In genomic region chr3:23457697-23458096, GRCh38 we compare ENCODE assay signal across 15 cellular contexts.
DNase-seq lines count a peak whose midpoint lies in the region; ATAC-seq lines count a peak whose summit lies in the region.
"Had no signal": no experiment of that assay in that cellular context is flagged by ENCODE, and none has a peak within 500 bp of the region (broad histone marks: within the 10 kb centered on the region; RNA-seq: fewer than 3 reads in every experiment).

No MANE protein-coding gene starts in this region.

- H3K4me1 Mint-ChIP-seq in activated CD4-positive, alpha-beta T cell treated with anti-CD3 and anti-CD28 coated beads, Interleukin-2, amount 10 ng/mL, durations not matched to agents 7 days and 5 days = peaks cover 9% of the 10 kb centered on the region
- peaks cover 10% of the 10 kb centered on the region for H3K4me1 Mint-ChIP-seq in activated CD4-positive, alpha-beta T cell treated with anti-CD3 and anti-CD28 coated beads for 36 hours
- H3K4me1 Mint-ChIP-seq in activated naive CD8-positive, alpha-beta T cell treated with anti-CD3 and anti-CD28 coated beads, Interleukin-2, amount 10 ng/mL, durations not matched to agents 7 days and 5 days = peaks cover 14% of the 10 kb centered on the region
- H3K4me1 Mint-ChIP-seq in activated naive CD8-positive, alpha-beta T cell treated with anti-CD3 and anti-CD28 coated beads, Interleukin-2, amount 50 U/mL, for 24 hours = peaks cover 8% of the 10 kb centered on the region
- peaks cover 28 to 40% (median 39%) of the 10 kb centered on the region in 3 donors for H3K4me1 Mint-ChIP-seq in naive B cell
- H3K4me1 Mint-ChIP-seq: CD8-positive, alpha-beta memory T cell had no signal

- DNase-seq in activated CD4-positive, alpha-beta T cell treated with anti-CD3 and anti-CD28 coated beads, Interleukin-2, amount 10 ng/mL, durations not matched to agents 7 days and 5 days = peak; percentile 11
- DNase-seq in activated CD4-positive, alpha-beta T cell treated with anti-CD3 and anti-CD28 coated beads for 36 hours = no peak
- DNase-seq in activated naive CD8-positive, alpha-beta T cell treated with anti-CD3 and anti-CD28 coated beads, Interleukin-2, amount 10 ng/mL, durations not matched to agents 7 days and 5 days = no peak
- no peak for DNase-seq in activated naive CD8-positive, alpha-beta T cell treated with anti-CD3 and anti-CD28 coated beads, Interleukin-2, amount 50 U/mL, for 24 hours
- DNase-seq in naive B cell (no peak), left ventricle myocardium superior (no peak), DMS53 (lab: John Stamatoyannopoulos, UW) (no peak)
- DNase-seq: CD4-positive, CD25-positive, alpha-beta regulatory T cell; DMS 273 treated with DMSO at 0.1 percent for 48 hours; DMS79 treated with DMSO at 0.1 percent for 48 hours; H9 had no signal

- ATAC-seq in activated CD4-positive, alpha-beta T cell treated with anti-CD3 and anti-CD28 coated beads for 36 hours = no peak
- ATAC-seq in activated naive CD8-positive, alpha-beta T cell treated with anti-CD3 and anti-CD28 coated beads, Interleukin-2, amount 10 ng/mL, durations not matched to agents 7 days and 5 days (ENCODE audit: low read depth) = peak; percentile 54
- no peak for ATAC-seq in activated naive CD8-positive, alpha-beta T cell treated with anti-CD3 and anti-CD28 coated beads, Interleukin-2, amount 50 U/mL, for 24 hours
- ATAC-seq in naive B cell (ENCODE audit: low read depth in 2 of 2) (no peak), left ventricle myocardium superior (no peak)
- ATAC-seq: GM23338, HCT116 had no signal

- no peak overlapping the region for H3K27ac Mint-ChIP-seq in activated CD4-positive, alpha-beta T cell treated with anti-CD3 and anti-CD28 coated beads, Interleukin-2, amount 10 ng/mL, durations not matched to agents 7 days and 5 days
- no peak overlapping the region for H3K27ac Mint-ChIP-seq in activated CD4-positive, alpha-beta T cell treated with anti-CD3 and anti-CD28 coated beads for 36 hours
- H3K27ac Mint-ChIP-seq in activated naive CD8-positive, alpha-beta T cell treated with anti-CD3 and anti-CD28 coated beads, Interleukin-2, amount 10 ng/mL, durations not matched to agents 7 days and 5 days = no peak overlapping the region
- no peak overlapping the region for H3K27ac Mint-ChIP-seq in activated naive CD8-positive, alpha-beta T cell treated with anti-CD3 and anti-CD28 coated beads, Interleukin-2, amount 50 U/mL, for 24 hours
- peak overlapping the region in 5 of 6 donors; percentile 8 to 79 (median 14) for H3K27ac Mint-ChIP-seq in naive B cell
- H3K27ac Mint-ChIP-seq: B cell; CD4-positive, CD25-positive, alpha-beta regulatory T cell; CD8-positive, alpha-beta memory T cell; GM23338; H9 had no signal

- peaks cover 3% of the 10 kb centered on the region for H3K9me3 Mint-ChIP-seq in activated CD4-positive, alpha-beta T cell treated with anti-CD3 and anti-CD28 coated beads, Interleukin-2, amount 10 ng/mL, durations not matched to agents 7 days and 5 days
- peaks cover 3% of the 10 kb centered on the region for H3K9me3 Mint-ChIP-seq in activated CD4-positive, alpha-beta T cell treated with anti-CD3 and anti-CD28 coated beads for 36 hours (ENCODE audit: low read depth)
- peaks cover 3% of the 10 kb centered on the region for H3K9me3 Mint-ChIP-seq in activated naive CD8-positive, alpha-beta T cell treated with anti-CD3 and anti-CD28 coated beads, Interleukin-2, amount 10 ng/mL, durations not matched to agents 7 days and 5 days
- H3K9me3 Mint-ChIP-seq in activated naive CD8-positive, alpha-beta T cell treated with anti-CD3 and anti-CD28 coated beads, Interleukin-2, amount 50 U/mL, for 24 hours = peaks cover 14% of the 10 kb centered on the region
- peaks cover 0 to 4% (median 0%) of the 10 kb centered on the region in 7 donors for H3K9me3 Mint-ChIP-seq in naive B cell
- H3K9me3 Mint-ChIP-seq: CD8-positive, alpha-beta memory T cell had no signal

- no peak overlapping the region for H3K4me3 Mint-ChIP-seq in activated CD4-positive, alpha-beta T cell treated with anti-CD3 and anti-CD28 coated beads, Interleukin-2, amount 10 ng/mL, durations not matched to agents 7 days and 5 days
- no peak overlapping the region for H3K4me3 Mint-ChIP-seq in activated CD4-positive, alpha-beta T cell treated with anti-CD3 and anti-CD28 coated beads for 36 hours
- H3K4me3 Mint-ChIP-seq in activated naive CD8-positive, alpha-beta T cell treated with anti-CD3 and anti-CD28 coated beads, Interleukin-2, amount 10 ng/mL, durations not matched to agents 7 days and 5 days = peak overlapping the region; percentile 0
- H3K4me3 Mint-ChIP-seq in activated naive CD8-positive, alpha-beta T cell treated with anti-CD3 and anti-CD28 coated beads, Interleukin-2, amount 50 U/mL, for 24 hours = no peak overlapping the region
- peak overlapping the region in 4 of 8 donors; percentile 3 to 37 (median 11) for H3K4me3 Mint-ChIP-seq in naive B cell
- H3K4me3 Mint-ChIP-seq: B cell; CD4-positive, CD25-positive, alpha-beta regulatory T cell; CD8-positive, alpha-beta memory T cell; GM23338; H9 had no signal

- H3K36me3 Mint-ChIP-seq in activated CD4-positive, alpha-beta T cell treated with anti-CD3 and anti-CD28 coated beads, Interleukin-2, amount 10 ng/mL, durations not matched to agents 7 days and 5 days (ENCODE audit: low read depth) = no peaks in the 10 kb centered on the region
- H3K36me3 Mint-ChIP-seq in activated CD4-positive, alpha-beta T cell treated with anti-CD3 and anti-CD28 coated beads for 36 hours (ENCODE audit: low read depth) = peaks cover 4% of the 10 kb centered on the region
- peaks cover 7% of the 10 kb centered on the region for H3K36me3 Mint-ChIP-seq in activated naive CD8-positive, alpha-beta T cell treated with anti-CD3 and anti-CD28 coated beads, Interleukin-2, amount 10 ng/mL, durations not matched to agents 7 days and 5 days
- peaks cover 6% of the 10 kb centered on the region for H3K36me3 Mint-ChIP-seq in activated naive CD8-positive, alpha-beta T cell treated with anti-CD3 and anti-CD28 coated beads, Interleukin-2, amount 50 U/mL, for 24 hours (ENCODE audit: low read depth)
- H3K36me3 Mint-ChIP-seq in naive B cell = peaks cover 0 to 15% of the 10 kb centered on the region in 2 donors
- H3K36me3 Mint-ChIP-seq: CD4-positive, CD25-positive, alpha-beta regulatory T cell; CD8-positive, alpha-beta memory T cell had no signal

- CTCF ChIA-PET in activated CD4-positive, alpha-beta T cell treated with anti-CD3 and anti-CD28 coated beads, Interleukin-2, amount 10 ng/mL, durations not matched to agents 7 days and 5 days (lab: Charles Lee) = interaction anchor here (1.1 to 1.3 kb wide), 2 partner anchors 15 to 17 kb away, joined by 3 read pairs; no protein-coding TSS in a partner anchor
- CTCF ChIA-PET in activated CD4-positive, alpha-beta T cell treated with anti-CD3 and anti-CD28 coated beads for 36 hours (lab: Charles Lee) = interaction anchor here (0.8 kb wide), 1 partner anchor 335 kb away, joined by 3 read pairs; no protein-coding TSS in a partner anchor

- POLR2A ChIA-PET in activated CD4-positive, alpha-beta T cell treated with anti-CD3 and anti-CD28 coated beads, Interleukin-2, amount 10 ng/mL, durations not matched to agents 7 days and 5 days (lab: Charles Lee) = no interaction called here
- POLR2A ChIA-PET in activated CD4-positive, alpha-beta T cell treated with anti-CD3 and anti-CD28 coated beads for 36 hours (lab: Charles Lee) = interaction anchor here (0.6 kb wide), 1 partner anchor 10 kb away, joined by 3 read pairs; no protein-coding TSS in a partner anchor
- POLR2A ChIA-PET in activated naive CD8-positive, alpha-beta T cell treated with anti-CD3 and anti-CD28 coated beads, Interleukin-2, amount 10 ng/mL, durations not matched to agents 7 days and 5 days (lab: Charles Lee) = no interaction called here

- intact Hi-C loops in activated CD4-positive, alpha-beta T cell treated with anti-CD3 and anti-CD28 coated beads for 36 hours (cut with DNase I, micrococcal nuclease) = no loop called here
- intact Hi-C loops in left ventricle myocardium superior (cut with micrococcal nuclease) = no loop called here

- H3K27me3 Mint-ChIP-seq in activated CD4-positive, alpha-beta T cell treated with anti-CD3 and anti-CD28 coated beads, Interleukin-2, amount 10 ng/mL, durations not matched to agents 7 days and 5 days = no peaks in the 10 kb centered on the region
- H3K27me3 Mint-ChIP-seq in activated CD4-positive, alpha-beta T cell treated with anti-CD3 and anti-CD28 coated beads for 36 hours = no peaks in the 10 kb centered on the region
- no peaks in the 10 kb centered on the region for H3K27me3 Mint-ChIP-seq in activated naive CD8-positive, alpha-beta T cell treated with anti-CD3 and anti-CD28 coated beads, Interleukin-2, amount 10 ng/mL, durations not matched to agents 7 days and 5 days
- no peaks in the 10 kb centered on the region for H3K27me3 Mint-ChIP-seq in activated naive CD8-positive, alpha-beta T cell treated with anti-CD3 and anti-CD28 coated beads, Interleukin-2, amount 50 U/mL, for 24 hours
- no peaks in the 10 kb centered on the region for H3K27me3 Mint-ChIP-seq in naive B cell
- H3K27me3 Mint-ChIP-seq: B cell; CD4-positive, CD25-positive, alpha-beta regulatory T cell had no signal

Comparison
In these comparisons a context has a peak if more than half of its experiments do, and no peak if none do; other contexts are left out.
1. H3K27ac Mint-ChIP-seq: peak in naive B cell (5 of 6); none in activated CD4-positive, alpha-beta T cell treated with anti-CD3 and anti-CD28 coated beads, Interleukin-2, amount 10 ng/mL, durations not matched to agents 7 days and 5 days (single experiment), activated CD4-positive, alpha-beta T cell treated with anti-CD3 and anti-CD28 coated beads for 36 hours (single experiment), activated naive CD8-positive, alpha-beta T cell treated with anti-CD3 and anti-CD28 coated beads, Interleukin-2, amount 10 ng/mL, durations not matched to agents 7 days and 5 days (single experiment) and activated naive CD8-positive, alpha-beta T cell treated with anti-CD3 and anti-CD28 coated beads, Interleukin-2, amount 50 U/mL, for 24 hours (single experiment).